Comparison of ENCODE assay signal across 7 cellular contexts in the genomic region with DNA sequence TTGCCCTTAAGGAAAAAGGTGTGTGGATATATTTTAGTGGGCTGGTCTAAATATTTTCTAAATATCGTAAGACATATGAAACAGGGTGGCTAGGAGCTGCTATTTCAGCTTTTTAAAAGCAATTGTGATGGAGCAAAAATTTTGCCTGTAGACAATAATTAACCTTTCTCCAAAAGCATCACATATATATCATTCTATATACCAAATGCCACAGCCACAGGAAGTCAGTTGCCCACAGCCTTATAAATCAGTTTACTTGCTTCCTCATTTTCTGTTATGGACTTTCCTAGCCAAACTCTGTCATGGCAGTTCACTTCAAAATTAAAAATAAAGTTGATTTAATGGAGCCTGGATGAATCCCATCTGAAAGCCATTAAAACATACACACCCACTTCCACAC.
DNase-seq lines count a peak whose midpoint lies in the region; ATAC-seq lines count a peak whose summit lies in the region.

No MANE protein-coding gene starts in this region.

- no peaks in the 10 kb centered on the region for H3K9me3 Mint-ChIP-seq in immature natural killer cell

- H3K27ac Mint-ChIP-seq in immature natural killer cell: no peak overlapping the region

- peaks cover 9 to 14% of the 10 kb centered on the region in 2 donors for H3K4me1 Mint-ChIP-seq in immature natural killer cell

- peak; percentile 56 for ATAC-seq in HG02973 (IDR thresholded peaks at IDR 0.05; ENCODE audit: unreplicated experiment)

- H3K4me3 Mint-ChIP-seq in immature natural killer cell: peak overlapping the region in 3 of 5 donors; percentile 27 to 43 (median 41)

- no peaks in the 10 kb centered on the region for H3K36me3 Mint-ChIP-seq in immature natural killer cell

- DNase-seq in GM19238 (ENCODE audit: insufficient read length, low spot score): peak; percentile 24
- peak; percentile 40 for DNase-seq in SKM-1 (lab: John Stamatoyannopoulos, UW; ENCODE audit: unreplicated experiment)
- no peak for DNase-seq in immature natural killer cell
- DNase-seq in NCI-H2107 (lab: John Stamatoyannopoulos, UW): no peak
- DNase-seq in OCI-M2 (lab: John Stamatoyannopoulos, UW; ENCODE audit: unreplicated experiment): no peak
- no peak for DNase-seq in activated effector memory CD4-positive, alpha-beta T cell treated with anti-CD3 and anti-CD28 coated beads, Interleukin-2, amount 50 U/mL, for 16 hours

- H3K27me3 Mint-ChIP-seq in immature natural killer cell (ENCODE audit: low read depth in 3 of 3): peaks cover 0 to 3% (median 0%) of the 10 kb centered on the region in 3 donors

Comparison
In these comparisons a context has a peak if more than half of its experiments do, and no peak if none do; other contexts are left out.
1. DNase-seq: peak in GM19238 (single experiment) and SKM-1 (single experiment); none in immature natural killer cell (0 of 3), NCI-H2107 (single experiment), OCI-M2 (single experiment) and activated effector memory CD4-positive, alpha-beta T cell treated with anti-CD3 and anti-CD28 coated beads, Interleukin-2, amount 50 U/mL, for 16 hours (single experiment).